ENCODE assay signal across 19 cellular contexts in genomic region chr3:39896184-39896583, GRCh38.
DNase-seq lines count a peak whose midpoint lies in the region; ATAC-seq and TF ChIP-seq lines count a peak whose summit lies in the region.
"Had no signal": no experiment of that assay in that cellular context is flagged by ENCODE, and none has a peak within 500 bp of the region (broad histone marks: within the 10 kb centered on the region; RNA-seq: fewer than 3 reads in every experiment).

No MANE protein-coding gene starts in this region.

- no peaks in the 10 kb centered on the region for H3K36me3 Mint-ChIP-seq in endothelial cell (ENCODE audit: low read depth, unreplicated experiment)

- H3K27me3 Mint-ChIP-seq in endothelial cell (ENCODE audit: unreplicated experiment), result no peaks in the 10 kb centered on the region
- H3K27me3 Mint-ChIP-seq: CD4-positive, alpha-beta T cell had no signal

- TF ChIP-seq POLR2A in thyroid gland (IDR thresholded peaks at IDR 0.05), result no peak

- 52 to 65% methylated on average over 2 of the region's 2 CpGs for WGBS in thyroid gland, 2 donors

- H3K27me3 ChIP-seq in GM06990 (replicated peaks; ENCODE audit: control insufficient read depth, insufficient read depth, low read length), result no peaks in the 10 kb centered on the region
- no peaks in the 10 kb centered on the region for H3K27me3 ChIP-seq in thyroid gland

- H3K9me3 ChIP-seq in thyroid gland, result no peaks in the 10 kb centered on the region
- H3K9me3 ChIP-seq: A549, Caco-2 had no signal

- H3K36me3 ChIP-seq in GM06990 (ENCODE audit: control insufficient read depth, insufficient read depth, low read length), result no peaks in the 10 kb centered on the region
- no peaks in the 10 kb centered on the region for H3K36me3 ChIP-seq in thyroid gland

- peak; percentile 93 for ATAC-seq in GM19463 (IDR thresholded peaks at IDR 0.05; ENCODE audit: unreplicated experiment)
- ATAC-seq in HG03108 (IDR thresholded peaks at IDR 0.05; ENCODE audit: unreplicated experiment), result peak; percentile 56
- no peak for ATAC-seq in HG02623 (IDR thresholded peaks at IDR 0.05; ENCODE audit: unreplicated experiment)
- no peak for ATAC-seq in GM18873 (IDR thresholded peaks at IDR 0.05; ENCODE audit: low FRiP score, unreplicated experiment)
- ATAC-seq: A549, HCT116 had no signal

- H3K4me3 Mint-ChIP-seq in endothelial cell (ENCODE audit: unreplicated experiment), result no peak overlapping the region
- H3K4me3 Mint-ChIP-seq: CD4-positive, alpha-beta T cell; HFFc6 had no signal

- peaks cover 0 to 4% of the 10 kb centered on the region in 2 donors for H3K4me1 ChIP-seq in thyroid gland
- H3K4me1 ChIP-seq: A549, Caco-2 had no signal

- peaks cover 9% of the 10 kb centered on the region for H3K4me1 Mint-ChIP-seq in endothelial cell (ENCODE audit: unreplicated experiment)

- intact Hi-C loops in thyroid gland (cut with DNase I), result no loop called here

- H3K27ac ChIP-seq in thyroid gland, result no peak overlapping the region
- H3K27ac ChIP-seq: 22Rv1, A549, C4-2B, HL-60, KMS-11 had no signal

- peak; percentile 1 for DNase-seq in GM06990 (ENCODE audit: extremely low read depth, insufficient read length)
- peak; percentile 7 to 11 for DNase-seq in thyroid gland
- no peak for DNase-seq in endothelial cell (ENCODE audit: low spot score)
- DNase-seq: AML-193; Caco-2; CD4-positive, alpha-beta T cell; GOT3; H7; HFFc6 had no signal

- no peaks in the 10 kb centered on the region for H3K9me3 Mint-ChIP-seq in endothelial cell (ENCODE audit: unreplicated experiment)
- H3K9me3 Mint-ChIP-seq: CD4-positive, alpha-beta T cell; HFFc6 had no signal

- TF ChIP-seq CTCF in GM06990 (IDR thresholded peaks at IDR 0.05; ENCODE audit: insufficient read depth, low read length, poor library complexity, severe bottlenecking), result no peak
- TF ChIP-seq CTCF in thyroid gland (IDR thresholded peaks at IDR 0.05), result no peak
- no peak for TF ChIP-seq CTCF in endothelial cell (IDR thresholded peaks at IDR 0.05; ENCODE audit: unreplicated experiment)

- no peak overlapping the region for H3K27ac Mint-ChIP-seq in endothelial cell (ENCODE audit: unreplicated experiment)
- H3K27ac Mint-ChIP-seq: CD4-positive, alpha-beta T cell; HFFc6 had no signal

- no peak overlapping the region for H3K4me3 ChIP-seq in GM06990 (replicated peaks; ENCODE audit: low read depth, low read length)
- H3K4me3 ChIP-seq in thyroid gland (replicated peaks in 1 of 3), result no peak overlapping the region
- H3K4me3 ChIP-seq: A549 had no signal

Comparison
In these comparisons a context has a peak if more than half of its experiments do, and no peak if none do; other contexts are left out.
1. ATAC-seq: peak in GM19463 (single experiment) and HG03108 (single experiment); none in HG02623 (single experiment) and GM18873 (single experiment).